ENCODE assay signal across 13 cellular contexts in genomic region chr10:6296456-6297214, GRCh38.
DNase-seq lines count a peak whose midpoint lies in the region; ATAC-seq, FAIRE-seq and TF ChIP-seq lines count a peak whose summit lies in the region.
"Had no signal": no experiment of that assay in that cellular context is flagged by ENCODE, and none has a peak within 500 bp of the region (broad histone marks: within the 10 kb centered on the region; RNA-seq: fewer than 3 reads in every experiment).

No MANE protein-coding gene starts in this region.

- H3K27ac ChIP-seq in kidney (ENCODE audit: low read depth in 2 of 2, low read length in 2 of 2) (peak overlapping the region; percentile 6 to 38), brain microvascular endothelial cell (no peak overlapping the region)

- H3K27me3 Mint-ChIP-seq in activated CD8-positive, alpha-beta T cell treated with anti-CD3 and anti-CD28 coated beads for 36 hours = no peaks in the 10 kb centered on the region

- intact Hi-C loops in activated CD8-positive, alpha-beta T cell treated with anti-CD3 and anti-CD28 coated beads for 36 hours (cut with micrococcal nuclease) = no loop called here
- intact Hi-C loops in kidney (cut with DNase I) = no loop called here

- no peak for ATAC-seq in activated CD8-positive, alpha-beta T cell treated with anti-CD3 and anti-CD28 coated beads for 36 hours
- ATAC-seq in stimulated activated effector memory CD8-positive, alpha-beta T cell treated with anti-CD3 and anti-CD28 coated beads, Interleukin-12 subunit alpha, Interleukin-12 subunit beta, amount 100 ng/mL, for 72 hours = no peak

- CTCF ChIA-PET in activated CD8-positive, alpha-beta T cell treated with anti-CD3 and anti-CD28 coated beads for 36 hours (lab: Charles Lee) = interaction anchor here (0.8 kb wide), 1 partner anchor 94 kb away, joined by 3 read pairs; the partner anchor contains the start of gene PFKFB3

- no peak overlapping the region for H3K9ac ChIP-seq in kidney (ENCODE audit: low read length in 2 of 2)

- H3K36me3 ChIP-seq in kidney (ENCODE audit: control insufficient read depth in 1 of 2, insufficient read depth in 2 of 2, low read length in 2 of 2) (no peaks in the 10 kb centered on the region), brain microvascular endothelial cell (replicated peaks) (no peaks in the 10 kb centered on the region)

- H3K4me1 Mint-ChIP-seq in activated CD8-positive, alpha-beta T cell treated with anti-CD3 and anti-CD28 coated beads for 36 hours (ENCODE audit: low read depth) = peaks cover 68% of the 10 kb centered on the region
- peaks cover 82% of the 10 kb centered on the region for H3K4me1 Mint-ChIP-seq in stimulated activated effector memory CD8-positive, alpha-beta T cell treated with anti-CD3 and anti-CD28 coated beads, Interleukin-12 subunit alpha, Interleukin-12 subunit beta, amount 100 ng/mL, for 72 hours

- no peaks in the 10 kb centered on the region for H3K27me3 ChIP-seq in brain microvascular endothelial cell (replicated peaks)

- H3K27ac Mint-ChIP-seq in activated CD8-positive, alpha-beta T cell treated with anti-CD3 and anti-CD28 coated beads for 36 hours = peak overlapping the region; percentile 83
- H3K27ac Mint-ChIP-seq in stimulated activated effector memory CD8-positive, alpha-beta T cell treated with anti-CD3 and anti-CD28 coated beads, Interleukin-12 subunit alpha, Interleukin-12 subunit beta, amount 100 ng/mL, for 72 hours = peak overlapping the region; percentile 61

- no peak for FAIRE-seq in kidney (lab: Jason Lieb, UNC)

- H3K4me3 ChIP-seq in kidney (ENCODE audit: low read length in 2 of 2) = no peak overlapping the region
- no peak overlapping the region for H3K4me3 ChIP-seq in brain microvascular endothelial cell (ENCODE audit: low read depth, low read length)

- peaks cover 28% of the 10 kb centered on the region for H3K36me3 Mint-ChIP-seq in activated CD8-positive, alpha-beta T cell treated with anti-CD3 and anti-CD28 coated beads for 36 hours (ENCODE audit: low read depth)
- H3K36me3 Mint-ChIP-seq in stimulated activated effector memory CD8-positive, alpha-beta T cell treated with anti-CD3 and anti-CD28 coated beads, Interleukin-12 subunit alpha, Interleukin-12 subunit beta, amount 100 ng/mL, for 72 hours = peaks cover 14% of the 10 kb centered on the region

- H3K4me3 Mint-ChIP-seq in activated CD8-positive, alpha-beta T cell treated with anti-CD3 and anti-CD28 coated beads for 36 hours = no peak overlapping the region
- H3K4me3 Mint-ChIP-seq in stimulated activated effector memory CD8-positive, alpha-beta T cell treated with anti-CD3 and anti-CD28 coated beads, Interleukin-12 subunit alpha, Interleukin-12 subunit beta, amount 100 ng/mL, for 72 hours = no peak overlapping the region
- H3K4me3 Mint-ChIP-seq: H9 had no signal

- in situ Hi-C loops in brain microvascular endothelial cell (cut with HindIII; ENCODE audit: low pct_ligation_motif_present, low sequenced_read_pairs) = no loop called here

- POLR2A ChIA-PET in activated CD8-positive, alpha-beta T cell treated with anti-CD3 and anti-CD28 coated beads for 36 hours (lab: Charles Lee) = interaction anchor here (0.6 to 1.3 kb wide), 2 partner anchors 52 to 235 kb away, joined by 4 to 7 read pairs; no protein-coding TSS in a partner anchor

- H3K4me1 ChIP-seq in kidney (ENCODE audit: control insufficient read depth in 1 of 2, insufficient read depth in 1 of 2, low read depth in 1 of 2, low read length in 2 of 2) = peaks cover 13 to 14% of the 10 kb centered on the region in 2 donors

- H3K9me3 ChIP-seq in kidney (ENCODE audit: control insufficient read depth in 1 of 2, low read length in 2 of 2) = no peaks in the 10 kb centered on the region

- peaks cover 15% of the 10 kb centered on the region for H3K9me3 Mint-ChIP-seq in activated CD8-positive, alpha-beta T cell treated with anti-CD3 and anti-CD28 coated beads for 36 hours
- H3K9me3 Mint-ChIP-seq in stimulated activated effector memory CD8-positive, alpha-beta T cell treated with anti-CD3 and anti-CD28 coated beads, Interleukin-12 subunit alpha, Interleukin-12 subunit beta, amount 100 ng/mL, for 72 hours = peaks cover 3% of the 10 kb centered on the region

- DNase-seq in HT-29 (ENCODE audit: low spot score) (peak; percentile 60), kidney (no peak), occipital lobe (lab: John Stamatoyannopoulos, UW) (no peak), brain microvascular endothelial cell (no peak)
- peak; percentile 52 for DNase-seq in activated CD8-positive, alpha-beta T cell treated with anti-CD3 and anti-CD28 coated beads for 36 hours
- no peak for DNase-seq in stimulated activated effector memory CD8-positive, alpha-beta T cell treated with anti-CD3 and anti-CD28 coated beads, Interleukin-12 subunit alpha, Interleukin-12 subunit beta, amount 100 ng/mL, for 72 hours (ENCODE audit: low spot score in 2 of 2)
- no peak for DNase-seq in stimulated activated CD4-positive, alpha-beta T cell treated with anti-CD3 and anti-CD28 coated beads, Interleukin-2, amount 100 ng/mL, for 48 hours
- DNase-seq: dermis blood vessel endothelial cell; H9; NCI-H2029 treated with DMSO at 0.1 percent for 48 hours; NCI-H748 treated with DMSO at 0.1 percent for 48 hours; stimulated activated CD4-positive, alpha-beta T cell treated with anti-CD3 and anti-CD28 coated beads, Interleukin-4, amount 100 ng/mL, for 1 hour; stimulated activated naive CD4-positive, alpha-beta T cell had no signal

- no peak for TF ChIP-seq CTCF in activated CD8-positive, alpha-beta T cell treated with anti-CD3 and anti-CD28 coated beads for 36 hours (IDR thresholded peaks at IDR 0.05)
- no peak for TF ChIP-seq CTCF in kidney (IDR thresholded peaks at IDR 0.05; ENCODE audit: borderline replicate concordance, extremely low read depth, insufficient read depth)
- TF ChIP-seq CTCF in brain microvascular endothelial cell (IDR thresholded peaks at IDR 0.05; ENCODE audit: low read depth, low read length, missing control alignments) = no peak

Comparison
In these comparisons a context has a peak if more than half of its experiments do, and no peak if none do; other contexts are left out.
1. DNase-seq: peak in HT-29 (single experiment) and activated CD8-positive, alpha-beta T cell treated with anti-CD3 and anti-CD28 coated beads for 36 hours (single experiment); none in kidney (single experiment), stimulated activated effector memory CD8-positive, alpha-beta T cell treated with anti-CD3 and anti-CD28 coated beads, Interleukin-12 subunit alpha, Interleukin-12 subunit beta, amount 100 ng/mL, for 72 hours (0 of 2), occipital lobe (single experiment), stimulated activated CD4-positive, alpha-beta T cell treated with anti-CD3 and anti-CD28 coated beads, Interleukin-2, amount 100 ng/mL, for 48 hours (0 of 2) and brain microvascular endothelial cell (single experiment).